12 cellular contexts compared by ENCODE assay signal in the genomic region with DNA sequence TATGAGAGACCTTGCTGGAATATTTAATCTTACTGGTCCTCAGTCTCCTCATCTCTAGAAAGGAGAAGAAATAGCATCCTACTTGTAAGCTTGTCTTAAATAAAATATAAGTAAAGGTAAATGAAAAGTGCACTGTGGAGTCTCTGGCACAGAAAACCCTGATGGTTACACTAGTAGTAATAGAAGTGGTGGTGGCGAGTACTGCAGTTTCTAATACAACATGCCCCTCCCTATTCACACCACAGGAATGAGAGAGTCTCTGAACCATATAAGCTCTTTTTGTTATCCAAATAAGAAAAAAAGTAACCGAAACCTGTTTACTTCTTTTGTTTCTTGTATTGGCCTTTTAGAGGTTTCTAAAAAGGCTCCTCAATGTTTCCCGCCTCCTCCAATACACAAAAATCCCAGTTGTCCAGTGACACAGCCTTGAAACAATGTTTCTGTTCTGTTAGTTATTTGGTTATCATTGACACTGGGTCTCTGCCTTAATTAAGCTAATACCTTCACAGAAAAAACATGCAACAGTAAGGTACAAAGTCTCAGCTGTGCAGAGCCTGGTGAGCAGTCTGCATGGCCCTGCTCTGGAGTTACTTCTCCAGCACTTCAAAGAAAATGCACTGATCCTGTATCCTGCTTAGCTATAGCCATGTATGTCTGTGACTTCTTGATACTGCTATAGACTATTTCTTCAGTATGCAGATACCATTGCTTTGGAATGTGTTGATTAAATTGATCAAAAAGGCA.
DNase-seq lines count a peak whose midpoint lies in the region; ATAC-seq, FAIRE-seq and TF ChIP-seq lines count a peak whose summit lies in the region.
"Had no signal": no experiment of that assay in that cellular context is flagged by ENCODE, and none has a peak within 500 bp of the region (broad histone marks: within the 10 kb centered on the region; RNA-seq: fewer than 3 reads in every experiment).

No MANE protein-coding gene starts in this region.

- no TSS peak for BruUV-seq in HepG2 (replicated peaks; lab: Mats Ljungman, UMichigan)

- no peaks in the 10 kb centered on the region for H3K79me2 ChIP-seq in HepG2 (ENCODE audit: insufficient read depth, low read length)

- H3K4me2 ChIP-seq in HepG2 (ENCODE audit: low read depth, low read length) = no peak overlapping the region

- no peak overlapping the region for H3K27ac ChIP-seq in HepG2 (ENCODE audit: extremely low read length, insufficient read depth, low read length)

- POLR2A ChIA-PET in HepG2 (lab: Yijun Ruan, JAX) = no interaction called here

- TF ChIP-seq POLR2A in GM18505 (IDR thresholded peaks at IDR 0.05; ENCODE audit: borderline replicate concordance, extremely low read depth, insufficient read depth, insufficient read length) (no peak), HepG2 (IDR thresholded peaks at IDR 0.05; ENCODE audit: insufficient read depth in 1 of 2, low read depth in 2 of 2, low read length in 2 of 2) (no peak)

- H3K27me3 ChIP-seq in HepG2 (ENCODE audit: control insufficient read depth in 1 of 2, insufficient read depth in 2 of 2, low read length in 2 of 2) = no peaks in the 10 kb centered on the region

- intact Hi-C loops in HepG2 (cut with micrococcal nuclease; ENCODE audit: unreplicated experiment) = no loop called here

- ATAC-seq in GM18505 (IDR thresholded peaks at IDR 0.05; ENCODE audit: unreplicated experiment) = peak; percentile 62
- ATAC-seq in HG02870 (IDR thresholded peaks at IDR 0.05; ENCODE audit: unreplicated experiment) = peak; percentile 64
- peak; percentile 75 for ATAC-seq in SK-N-SH treated with all-trans-retinoic acid at 6 μM for 48 hours
- ATAC-seq in HepG2 = peak; percentile 77
- no peak for ATAC-seq in HG02840 (IDR thresholded peaks at IDR 0.05; ENCODE audit: low FRiP score, unreplicated experiment)
- ATAC-seq: right cardiac atrium had no signal

- in situ Hi-C loops in HepG2 (cut with HindIII; ENCODE audit: extremely low pct_ligation_motif_present, low pct_unique_long_range_greater_than_20kb) = no loop called here

- DNase-seq in HepG2 (ENCODE audit: low spot score) (no peak), cerebellar nuclear complex (lab: John Stamatoyannopoulos, UW) (no peak), NCI-H345 treated with DMSO at 0.1 percent for 48 hours (lab: John Stamatoyannopoulos, UW; ENCODE audit: unreplicated experiment) (no peak), A172 (ENCODE audit: low spot score) (no peak)
- DNase-seq: CD4-positive, alpha-beta memory T cell; dermis blood vessel endothelial cell; right cardiac atrium had no signal

- H3K36me3 ChIP-seq in HepG2 (replicated peaks in 1 of 2; ENCODE audit: control insufficient read depth in 1 of 2, insufficient read depth in 2 of 2, low read length in 2 of 2) = no peaks in the 10 kb centered on the region

- no peak for TF ChIP-seq CTCF in HepG2 (CRISPR knock-in tag; IDR thresholded peaks at IDR 0.05)

- no peak for FAIRE-seq in HepG2 (lab: Jason Lieb, UNC)
- FAIRE-seq: GM12892 had no signal

- no peak overlapping the region for H3K9ac ChIP-seq in HepG2 (ENCODE audit: insufficient read depth, low read depth, low read length)

- WGBS in HepG2 (ENCODE audit: low lambda C conversion rate) = 12% methylated on average over 3 of the region's 3 CpGs

- CTCF ChIA-PET in HepG2 (lab: Yijun Ruan, JAX; ENCODE audit: low intra/inter-chr PET ratio, low total read pairs) = no interaction called here

- H3K9me3 ChIP-seq in HepG2 (ENCODE audit: low read length) = no peaks in the 10 kb centered on the region

- TF ChIP-seq RAD21 in HepG2 (CRISPR knock-in tag; IDR thresholded peaks at IDR 0.05) = no peak

- TF ChIP-seq EP300 in HepG2 (IDR thresholded peaks at IDR 0.05; ENCODE audit: low read depth in 2 of 2, low read length in 2 of 2) (no peak), HepG2 (CRISPR knock-in tag; IDR thresholded peaks at IDR 0.05; ENCODE audit: borderline replicate concordance) (no peak)

- H3K4me1 ChIP-seq in HepG2 (ENCODE audit: insufficient read depth, low read length) = peaks cover 8% of the 10 kb centered on the region; the same call in 1 of the 2 replicates

- H3K4me3 ChIP-seq in HepG2 (replicated peaks in 1 of 3; ENCODE audit: insufficient read depth in 1 of 3, low read depth in 2 of 3, low read length in 3 of 3) = no peak overlapping the region

- H4K20me1 ChIP-seq in HepG2 (ENCODE audit: insufficient read depth, low read length) = no peaks in the 10 kb centered on the region

- no peak overlapping the region for H2AFZ ChIP-seq in HepG2 (ENCODE audit: low read length)

TF ChIP-seq in SK-N-SH treated with all-trans-retinoic acid at 6 μM for 48 hours, 23 proteins besides CTCF, POLR2A, EP300 and RAD21:
- TF ChIP-seq ZC3H10 (CRISPR knock-in tag; IDR thresholded peaks at IDR 0.05) (no peak), ZNF565 (CRISPR knock-in tag; conservative IDR thresholded peaks at IDR 0.05; ENCODE audit: low read depth) (no peak), GLIS3 (CRISPR knock-in tag; IDR thresholded peaks at IDR 0.05) (no peak), ESRRG (CRISPR knock-in tag; IDR thresholded peaks at IDR 0.05) (no peak), SNAI2 (CRISPR knock-in tag; IDR thresholded peaks at IDR 0.05) (no peak), PPARA (CRISPR knock-in tag; IDR thresholded peaks at IDR 0.05; ENCODE audit: borderline replicate concordance) (no peak), ISL1 (CRISPR knock-in tag; IDR thresholded peaks at IDR 0.05) (no peak), CSDC2 (CRISPR knock-in tag; IDR thresholded peaks at IDR 0.05) (no peak), ARNTL (CRISPR knock-in tag; IDR thresholded peaks at IDR 0.05; ENCODE audit: borderline replicate concordance, low read depth) (no peak), RARB (CRISPR knock-in tag; IDR thresholded peaks at IDR 0.05) (no peak), ZFP3 (CRISPR knock-in tag; IDR thresholded peaks at IDR 0.05) (no peak), TOX (CRISPR knock-in tag; IDR thresholded peaks at IDR 0.05; ENCODE audit: borderline replicate concordance) (no peak), BACH2 (CRISPR knock-in tag; IDR thresholded peaks at IDR 0.05; ENCODE audit: borderline replicate concordance) (no peak)
- TF ChIP-seq, protein P1, sequence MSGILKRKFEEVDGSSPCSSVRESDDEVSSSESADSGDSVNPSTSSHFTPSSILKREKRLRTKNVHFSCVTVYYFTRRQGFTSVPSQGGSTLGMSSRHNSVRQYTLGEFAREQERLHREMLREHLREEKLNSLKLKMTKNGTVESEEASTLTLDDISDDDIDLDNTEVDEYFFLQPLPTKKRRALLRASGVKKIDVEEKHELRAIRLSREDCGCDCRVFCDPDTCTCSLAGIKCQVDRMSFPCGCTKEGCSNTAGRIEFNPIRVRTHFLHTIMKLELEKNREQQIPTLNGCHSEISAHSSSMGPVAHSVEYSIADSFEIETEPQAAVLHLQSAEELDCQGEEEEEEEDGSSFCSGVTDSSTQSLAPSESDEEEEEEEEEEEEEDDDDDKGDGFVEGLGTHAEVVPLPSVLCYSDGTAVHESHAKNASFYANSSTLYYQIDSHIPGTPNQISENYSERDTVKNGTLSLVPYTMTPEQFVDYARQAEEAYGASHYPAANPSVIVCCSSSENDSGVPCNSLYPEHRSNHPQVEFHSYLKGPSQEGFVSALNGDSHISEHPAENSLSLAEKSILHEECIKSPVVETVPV (CRISPR knock-in tag; IDR thresholded peaks at IDR 0.05) = no peak

TF ChIP-seq in HepG2, 621 proteins besides CTCF, POLR2A, EP300 and RAD21 (continues in another document):
- TF ChIP-seq ZNF7 (CRISPR knock-in tag; IDR thresholded peaks at IDR 0.05) (no peak), ZNF577 (CRISPR knock-in tag; IDR thresholded peaks at IDR 0.05; ENCODE audit: borderline replicate concordance, low read depth) (no peak), NCOR1 (IDR thresholded peaks at IDR 0.05; ENCODE audit: borderline replicate concordance, low read length) (no peak), TEAD2 (CRISPR knock-in tag; IDR thresholded peaks at IDR 0.05) (no peak), KDM6A (CRISPR knock-in tag; IDR thresholded peaks at IDR 0.05; ENCODE audit: low read depth) (no peak), GPN1 (CRISPR knock-in tag; IDR thresholded peaks at IDR 0.05; ENCODE audit: borderline replicate concordance) (no peak)
- TF ChIP-seq, protein P2, sequence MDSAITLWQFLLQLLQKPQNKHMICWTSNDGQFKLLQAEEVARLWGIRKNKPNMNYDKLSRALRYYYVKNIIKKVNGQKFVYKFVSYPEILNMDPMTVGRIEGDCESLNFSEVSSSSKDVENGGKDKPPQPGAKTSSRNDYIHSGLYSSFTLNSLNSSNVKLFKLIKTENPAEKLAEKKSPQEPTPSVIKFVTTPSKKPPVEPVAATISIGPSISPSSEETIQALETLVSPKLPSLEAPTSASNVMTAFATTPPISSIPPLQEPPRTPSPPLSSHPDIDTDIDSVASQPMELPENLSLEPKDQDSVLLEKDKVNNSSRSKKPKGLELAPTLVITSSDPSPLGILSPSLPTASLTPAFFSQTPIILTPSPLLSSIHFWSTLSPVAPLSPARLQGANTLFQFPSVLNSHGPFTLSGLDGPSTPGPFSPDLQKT (CRISPR knock-in tag; IDR thresholded peaks at IDR 0.05; ENCODE audit: borderline replicate concordance) = no peak
- TF ChIP-seq, protein P3, sequence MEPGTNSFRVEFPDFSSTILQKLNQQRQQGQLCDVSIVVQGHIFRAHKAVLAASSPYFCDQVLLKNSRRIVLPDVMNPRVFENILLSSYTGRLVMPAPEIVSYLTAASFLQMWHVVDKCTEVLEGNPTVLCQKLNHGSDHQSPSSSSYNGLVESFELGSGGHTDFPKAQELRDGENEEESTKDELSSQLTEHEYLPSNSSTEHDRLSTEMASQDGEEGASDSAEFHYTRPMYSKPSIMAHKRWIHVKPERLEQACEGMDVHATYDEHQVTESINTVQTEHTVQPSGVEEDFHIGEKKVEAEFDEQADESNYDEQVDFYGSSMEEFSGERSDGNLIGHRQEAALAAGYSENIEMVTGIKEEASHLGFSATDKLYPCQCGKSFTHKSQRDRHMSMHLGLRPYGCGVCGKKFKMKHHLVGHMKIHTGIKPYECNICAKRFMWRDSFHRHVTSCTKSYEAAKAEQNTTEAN (CRISPR knock-in tag; conservative IDR thresholded peaks at IDR 0.05) = no peak
- TF ChIP-seq, protein P4, sequence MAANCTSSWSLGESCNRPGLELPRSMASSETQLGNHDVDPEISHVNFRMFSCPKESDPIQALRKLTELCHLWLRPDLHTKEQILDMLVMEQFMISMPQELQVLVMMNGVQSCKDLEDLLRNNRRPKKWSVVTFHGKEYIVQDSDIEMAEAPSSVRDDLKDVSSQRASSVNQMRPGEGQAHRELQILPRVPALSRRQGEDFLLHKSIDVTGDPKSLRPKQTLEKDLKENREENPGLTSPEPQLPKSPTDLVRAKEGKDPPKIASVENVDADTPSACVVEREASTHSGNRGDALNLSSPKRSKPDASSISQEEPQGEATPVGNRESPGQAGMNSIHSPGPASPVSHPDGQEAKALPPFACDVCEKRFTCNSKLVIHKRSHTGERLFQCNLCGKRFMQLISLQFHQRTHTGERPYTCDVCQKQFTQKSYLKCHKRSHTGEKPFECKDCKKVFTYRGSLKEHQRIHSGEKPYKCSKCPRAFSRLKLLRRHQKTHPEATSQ (CRISPR knock-in tag; IDR thresholded peaks at IDR 0.05; ENCODE audit: borderline replicate concordance) = no peak
